In genomic region chr17:8326591-8327583, GRCh38 we compare ENCODE assay signal across 1 cellular context.
TF ChIP-seq lines count a peak whose summit lies in the region.

No MANE protein-coding gene starts in this region.

TF ChIP-seq in IMR-90, 13 proteins besides CTCF, POLR2A, EP300 and RAD21:
- no peak for TF ChIP-seq SMC3 (IDR thresholded peaks at IDR 0.05; ENCODE audit: low read depth, low read length)
- TF ChIP-seq MAZ (IDR thresholded peaks at IDR 0.05; ENCODE audit: borderline replicate concordance, low read depth, low read length) = no peak
- no peak for TF ChIP-seq BHLHE40 (IDR thresholded peaks at IDR 0.05; ENCODE audit: low read depth, low read length)
- no peak for TF ChIP-seq CEBPB (IDR thresholded peaks at IDR 0.05; ENCODE audit: low read depth, low read length)
- TF ChIP-seq FOS (IDR thresholded peaks at IDR 0.05; ENCODE audit: low read depth, low read length) = no peak
- TF ChIP-seq USF2 (IDR thresholded peaks at IDR 0.05; ENCODE audit: low read depth, low read length) = no peak
- no peak for TF ChIP-seq RCOR1 (IDR thresholded peaks at IDR 0.05; ENCODE audit: insufficient replicate concordance, low read length)
TF ChIP-seq in IMR-90: peak in this region for 0.
